ENCODE assay signal across 10 cellular contexts in genomic region chr12:50581226-50582184, GRCh38.
DNase-seq lines count a peak whose midpoint lies in the region; ATAC-seq and TF ChIP-seq lines count a peak whose summit lies in the region.
"Had no signal": no experiment of that assay in that cellular context is flagged by ENCODE, and none has a peak within 500 bp of the region (broad histone marks: within the 10 kb centered on the region; RNA-seq: fewer than 3 reads in every experiment).

No MANE protein-coding gene starts in this region.

- peak; percentile 71 for ATAC-seq in GM23338

- H3K4me2 ChIP-seq in GM23338 (no peak overlapping the region), smooth muscle cell (peak overlapping the region; percentile 69)

- no peaks in the 10 kb centered on the region for H3K27me3 Mint-ChIP-seq in GM23338 (ENCODE audit: insufficient read depth, low read depth, poor library complexity)
- H3K27me3 Mint-ChIP-seq in endothelial cell (ENCODE audit: unreplicated experiment) = no peaks in the 10 kb centered on the region

- no peaks in the 10 kb centered on the region for H3K9me2 ChIP-seq in GM23338 (ENCODE audit: insufficient read depth)

- no peak overlapping the region for H3K4me3 Mint-ChIP-seq in GM23338
- no peak overlapping the region for H3K4me3 Mint-ChIP-seq in endothelial cell (ENCODE audit: unreplicated experiment)

- no peak overlapping the region; the same call in 1 of the 2 replicates for H3K27ac Mint-ChIP-seq in GM23338
- no peak overlapping the region for H3K27ac Mint-ChIP-seq in endothelial cell (ENCODE audit: unreplicated experiment)

- H4K20me1 ChIP-seq in GM23338 (replicated peaks; ENCODE audit: insufficient read depth) (peaks cover 10% of the 10 kb centered on the region; the same call in 1 of the 2 replicates), smooth muscle cell (ENCODE audit: low read depth) (peaks cover 7% of the 10 kb centered on the region)

- 53% methylated on average over 10 of the region's 10 CpGs for WGBS in smooth muscle cell (ENCODE audit: low lambda C conversion rate)

- DNase-seq in GM23338 (ENCODE audit: low spot score) (no peak), RPMI7951 (ENCODE audit: low read depth) (peak; percentile 65), fibroblast of pulmonary artery (ENCODE audit: low read depth) (peak; percentile 46), smooth muscle cell (lab: John Stamatoyannopoulos, UW; ENCODE audit: unreplicated experiment) (no peak), iPS-NIHi11 (ENCODE audit: low spot score) (no peak), endothelial cell (ENCODE audit: low spot score) (no peak), NCI-H2227 treated with DMSO at 0.1 percent for 48 hours (lab: John Stamatoyannopoulos, UW) (no peak)
- DNase-seq in effector CD4-positive, alpha-beta T cell = no peak
- DNase-seq: activated naive CD4-positive, alpha-beta T cell; T-helper 9 cell had no signal

- H2AFZ ChIP-seq in GM23338 (no peak overlapping the region), smooth muscle cell (ENCODE audit: low read depth) (no peak overlapping the region)

- H3K9me3 ChIP-seq in smooth muscle cell (replicated peaks; ENCODE audit: low read depth) = no peaks in the 10 kb centered on the region

- H3K27ac ChIP-seq in GM23338 (ENCODE audit: low read depth) (peak overlapping the region; percentile 47; the same call in 1 of the 2 replicates), smooth muscle cell (ENCODE audit: low read depth) (peak overlapping the region; percentile 96)

- H3K4me1 ChIP-seq in GM23338 (ENCODE audit: insufficient read depth) = peaks cover 30% of the 10 kb centered on the region
- H3K4me1 ChIP-seq in smooth muscle cell (ENCODE audit: low read depth) = peaks cover 12% of the 10 kb centered on the region

- H3K4me1 Mint-ChIP-seq in GM23338 (peaks cover 19% of the 10 kb centered on the region), endothelial cell (ENCODE audit: unreplicated experiment) (peaks cover 3% of the 10 kb centered on the region)

- H3K36me3 Mint-ChIP-seq in GM23338 (ENCODE audit: low read depth) (no peaks in the 10 kb centered on the region), endothelial cell (ENCODE audit: low read depth, unreplicated experiment) (no peaks in the 10 kb centered on the region)

- H3K4me3 ChIP-seq in GM23338 (no peak overlapping the region), fibroblast of pulmonary artery (replicated peaks; ENCODE audit: low read depth, low read length) (no peak overlapping the region), smooth muscle cell (no peak overlapping the region)

- H3K27me3 ChIP-seq in GM23338 (ENCODE audit: insufficient read depth) (no peaks in the 10 kb centered on the region), smooth muscle cell (ENCODE audit: low read depth) (no peaks in the 10 kb centered on the region)

- H3K9me3 Mint-ChIP-seq in GM23338 (no peaks in the 10 kb centered on the region), endothelial cell (ENCODE audit: unreplicated experiment) (no peaks in the 10 kb centered on the region)

- no peaks in the 10 kb centered on the region for H3F3A ChIP-seq in GM23338 (replicated peaks; ENCODE audit: low read depth)
- H3F3A ChIP-seq in smooth muscle cell (ENCODE audit: low read depth) = peaks cover 10% of the 10 kb centered on the region

- H3K9ac ChIP-seq in smooth muscle cell (ENCODE audit: low read depth) = peak overlapping the region; percentile 8

- H3K79me2 ChIP-seq in GM23338 (replicated peaks; ENCODE audit: insufficient read depth) (peaks cover 77% of the 10 kb centered on the region), smooth muscle cell (ENCODE audit: low read depth) (peaks cover 63% of the 10 kb centered on the region)

- TF ChIP-seq CTCF in GM23338 (conservative IDR thresholded peaks at IDR 0.05; ENCODE audit: low read depth in 2 of 2) = no peak
- no peak for TF ChIP-seq CTCF in fibroblast of pulmonary artery (IDR thresholded peaks at IDR 0.05; ENCODE audit: low read length, missing control alignments)
- TF ChIP-seq CTCF in smooth muscle cell (IDR thresholded peaks at IDR 0.05; ENCODE audit: borderline replicate concordance, insufficient read depth, poor library complexity, severe bottlenecking) = no peak
- no peak for TF ChIP-seq CTCF in endothelial cell (IDR thresholded peaks at IDR 0.05; ENCODE audit: unreplicated experiment)

- H3K36me3 ChIP-seq in GM23338 (ENCODE audit: insufficient read depth) (no peaks in the 10 kb centered on the region), smooth muscle cell (ENCODE audit: low read depth) (no peaks in the 10 kb centered on the region)

TF ChIP-seq in GM23338, 12 proteins besides CTCF, POLR2A, EP300 and RAD21 (continues in another document):
- TF ChIP-seq JUNB (IDR thresholded peaks at IDR 0.05; ENCODE audit: unreplicated experiment) (no peak), EZH2phosphoT487 (IDR thresholded peaks at IDR 0.05; ENCODE audit: unreplicated experiment) (no peak), POLR2AphosphoS5 (IDR thresholded peaks at IDR 0.05; ENCODE audit: low read depth) (no peak), STAT1 (IDR thresholded peaks at IDR 0.05; ENCODE audit: unreplicated experiment) (no peak), ZNF331 (CRISPR knock-in tag; IDR thresholded peaks at IDR 0.05; ENCODE audit: low read depth) (no peak), NANOG (IDR thresholded peaks at IDR 0.05; ENCODE audit: borderline replicate concordance) (no peak), ETS1 (IDR thresholded peaks at IDR 0.05) (no peak), REST (IDR thresholded peaks at IDR 0.05; ENCODE audit: unreplicated experiment) (no peak), ZNF114 (CRISPR knock-in tag; IDR thresholded peaks at IDR 0.05) (no peak)

Comparison
In these comparisons a context has a peak if more than half of its experiments do, and no peak if none do; other contexts are left out.
1. DNase-seq: peak in RPMI7951 (single experiment) and fibroblast of pulmonary artery (single experiment); none in GM23338 (single experiment), smooth muscle cell (single experiment), iPS-NIHi11 (single experiment), effector CD4-positive, alpha-beta T cell (single experiment), endothelial cell (single experiment) and NCI-H2227 treated with DMSO at 0.1 percent for 48 hours (single experiment).